8 cellular contexts compared by ENCODE assay signal in genomic region chr6:151639750-151640149, GRCh38.
"Had no signal": no experiment of that assay in that cellular context is flagged by ENCODE, and none has a peak within 500 bp of the region (broad histone marks: within the 10 kb centered on the region; RNA-seq: fewer than 3 reads in every experiment).

No MANE protein-coding gene starts in this region.

- DNase-seq: GDM1, GF-D8 had no signal

- FAIRE-seq: G401.6, GM12878, GM12891, GM12892, GM18507, GM19239 had no signal

- ATAC-seq: GM12878 had no signal

- H3K4me3 ChIP-seq: GM12878 had no signal
